ENCODE assay signal across 8 cellular contexts in genomic region chr3:197959891-197960693, GRCh38. TPM values are rescaled to one million over a fixed set of nuclear protein-coding genes. Genes with fewer than 3 reads are reported as not detected.
DNase-seq lines count a peak whose midpoint lies in the region; ATAC-seq and TF ChIP-seq lines count a peak whose summit lies in the region.

LMLN (plus strand) TSS chr3:197960217; CDS start chr3:197960246, 29 bp downstream.

- intact Hi-C loops in uterus (cut with DNase I; ENCODE audit: low total_unique reads), result no loop called here

- ATAC-seq in GM18502 (IDR thresholded peaks at IDR 0.05; ENCODE audit: poor library complexity, unreplicated experiment) (peak; percentile 98), HG02943 (IDR thresholded peaks at IDR 0.05; ENCODE audit: low read depth, unreplicated experiment) (peak; percentile 95)

- H3K36me3 ChIP-seq in right atrium auricular region (peaks cover 20% of the 10 kb centered on the region), uterus (no peaks in the 10 kb centered on the region)

- H3K4me3 ChIP-seq in right atrium auricular region (peak within 1 kb of the TSS; percentile 75 to 80), uterus (peak within 1 kb of the TSS; percentile 56 to 94)

- H3K27me3 ChIP-seq in right atrium auricular region (no peaks in the 10 kb centered on the region), uterus (no peaks in the 10 kb centered on the region)

- H3K4me1 ChIP-seq in right atrium auricular region (peaks cover 0 to 24% of the 10 kb centered on the region in 2 donors), uterus (peaks cover 0 to 4% of the 10 kb centered on the region in 2 donors)

- TF ChIP-seq POLR2A in uterus (IDR thresholded peaks at IDR 0.05), result peak in 1 of 2 donors; percentile 79

- H3K9me3 ChIP-seq in right atrium auricular region (no peaks in the 10 kb centered on the region), uterus (no peaks in the 10 kb centered on the region)

- TF ChIP-seq CTCF in right atrium auricular region (IDR thresholded peaks at IDR 0.05) (no peak), uterus (IDR thresholded peaks at IDR 0.05) (peak in 1 of 4 experiments; percentile 1)

- DNase-seq in NCI-H187 (lab: John Stamatoyannopoulos, UW), result peak; percentile 88 to 90
- DNase-seq in T-helper 2 cell, result peak; percentile 91 to 98 (median 92)
- DNase-seq in anterior cingulate cortex (lab: John Stamatoyannopoulos, UW), result peak; percentile 65 to 98 (median 93)
- peak; percentile 97 for DNase-seq in right atrium auricular region (ENCODE audit: low spot score)
- peak; percentile 90 for DNase-seq in pulmonary artery endothelial cell (ENCODE audit: low read depth, low spot score)
- DNase-seq in uterus, result peak; percentile 94 to 95

- H3K27ac ChIP-seq in right atrium auricular region, result peak within 1 kb of the TSS; percentile 74 to 76
- peak within 1 kb of the TSS; percentile 73 to 74 for H3K27ac ChIP-seq in uterus

RNA-seq across cellular contexts. Expression of gene LMLN, which starts in this region (rescaled TPM):
- 1 to 10 TPM; 3.5 to 3.9 TPM for total RNA-seq in right atrium auricular region
- total RNA-seq in pulmonary artery endothelial cell, result 3.4 and 5.7 TPM in 2 replicates
- 10 to 100 TPM in 1 of 4 donors, 1 to 10 TPM in 2, under 1 TPM in 1; 0.77 to 11.3 (median 6.8) TPM for total RNA-seq in uterus

Comparison
In these comparisons a context has a peak if more than half of its experiments do, and no peak if none do; other contexts are left out.
1. Peak in every context shown above with its lines: DNase-seq, ATAC-seq, H3K4me3 ChIP-seq and H3K27ac ChIP-seq.